In the genomic region with DNA sequence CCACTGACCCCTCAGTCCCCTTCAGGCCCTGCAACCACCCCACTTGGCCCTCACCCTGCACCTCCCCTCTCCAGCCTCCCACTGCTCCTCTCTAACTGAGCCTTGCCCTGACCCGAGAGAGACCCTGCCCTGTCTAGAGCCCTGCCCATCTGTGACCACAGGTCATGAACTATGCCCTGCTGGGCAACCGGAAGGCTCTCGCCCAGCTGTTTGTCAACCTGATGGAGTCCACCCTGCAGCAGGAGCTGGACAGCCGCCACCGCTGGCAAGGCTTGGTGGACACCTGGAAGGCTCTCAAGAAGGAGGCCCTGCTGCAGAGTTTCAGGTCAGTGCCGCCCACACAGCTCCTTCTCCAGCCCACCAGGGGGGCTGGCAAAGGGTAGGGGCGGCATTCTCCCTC, we compare ENCODE assay signal across 16 cellular contexts. TPM values are rescaled to one million over a fixed set of nuclear protein-coding genes. Genes with fewer than 3 reads are reported as not detected.
DNase-seq lines count a peak whose midpoint lies in the region; ATAC-seq and TF ChIP-seq lines count a peak whose summit lies in the region.
"Had no signal": no experiment of that assay in that cellular context is flagged by ENCODE, and none has a peak within 500 bp of the region (broad histone marks: within the 10 kb centered on the region; RNA-seq: fewer than 3 reads in every experiment).

No MANE protein-coding gene starts in this region.

- intact Hi-C loops in natural killer cell (cut with micrococcal nuclease), result no loop called here

- no peak overlapping the region for H3K4me3 ChIP-seq in liver (ENCODE audit: low read depth in 1 of 3, low read length in 3 of 3)
- H3K4me3 ChIP-seq: BLaER1, GM23248 had no signal

- H3K9me3 ChIP-seq in liver (ENCODE audit: control insufficient read depth in 4 of 4, low read length in 3 of 4), result no peaks in the 10 kb centered on the region
- H3K9me3 ChIP-seq: Caco-2 had no signal

- DNase-seq in natural killer cell treated with Interleukin-12 subunit alpha and Interleukin-12 subunit beta and Interleukin-15 and Interleukin-18, amount 100 ng/mL, for 72 hours (ENCODE audit: low spot score), result no peak
- DNase-seq in natural killer cell (no peak), osteocyte (ENCODE audit: extremely low spot score, unreplicated experiment) (peak; percentile 80), DMS 273 (lab: John Stamatoyannopoulos, UW; ENCODE audit: unreplicated experiment) (no peak), T-helper 1 cell (no peak)
- DNase-seq: 8988T; AML-193; Caco-2; CD8-positive, alpha-beta memory T cell; DMS53; GM23248; H9 had no signal

- H3K27me3 ChIP-seq in liver (ENCODE audit: control insufficient read depth in 4 of 4, insufficient read depth in 4 of 4, low read length in 3 of 4), result no peaks in the 10 kb centered on the region
- H3K27me3 ChIP-seq: BLaER1 had no signal

- no peaks in the 10 kb centered on the region for H3K9me3 Mint-ChIP-seq in natural killer cell treated with Interleukin-12 subunit alpha and Interleukin-12 subunit beta and Interleukin-15 and Interleukin-18, amount 100 ng/mL, for 72 hours
- H3K9me3 Mint-ChIP-seq in natural killer cell (no peaks in the 10 kb centered on the region), osteocyte (ENCODE audit: unreplicated experiment) (no peaks in the 10 kb centered on the region)
- H3K9me3 Mint-ChIP-seq: CD8-positive, alpha-beta memory T cell; H9; IgD-negative memory B cell had no signal

- peak; percentile 37 to 44 for ATAC-seq in natural killer cell treated with Interleukin-12 subunit alpha and Interleukin-12 subunit beta and Interleukin-15 and Interleukin-18, amount 100 ng/mL, for 72 hours
- ATAC-seq in natural killer cell, result no peak
- ATAC-seq in HG03045 (IDR thresholded peaks at IDR 0.05; ENCODE audit: unreplicated experiment), result no peak

- H3K27ac Mint-ChIP-seq in natural killer cell treated with Interleukin-12 subunit alpha and Interleukin-12 subunit beta and Interleukin-15 and Interleukin-18, amount 100 ng/mL, for 72 hours, result no peak overlapping the region
- H3K27ac Mint-ChIP-seq in natural killer cell (no peak overlapping the region), osteocyte (ENCODE audit: unreplicated experiment) (no peak overlapping the region)
- H3K27ac Mint-ChIP-seq: CD8-positive, alpha-beta memory T cell; IgD-negative memory B cell had no signal

- no peak for TF ChIP-seq RAD21 in liver (IDR thresholded peaks at IDR 0.05)

- 73% methylated on average over 7 of the region's 7 CpGs for WGBS in liver

- no peaks in the 10 kb centered on the region for H3K36me3 Mint-ChIP-seq in natural killer cell treated with Interleukin-12 subunit alpha and Interleukin-12 subunit beta and Interleukin-15 and Interleukin-18, amount 100 ng/mL, for 72 hours
- peaks cover 20% of the 10 kb centered on the region for H3K36me3 Mint-ChIP-seq in natural killer cell
- peaks cover 28% of the 10 kb centered on the region for H3K36me3 Mint-ChIP-seq in osteocyte (ENCODE audit: unreplicated experiment)

- peaks cover 7 to 9% of the 10 kb centered on the region in 2 donors for H3K4me1 Mint-ChIP-seq in natural killer cell treated with Interleukin-12 subunit alpha and Interleukin-12 subunit beta and Interleukin-15 and Interleukin-18, amount 100 ng/mL, for 72 hours (ENCODE audit: low read depth in 2 of 2)
- H3K4me1 Mint-ChIP-seq in natural killer cell (peaks cover 0 to 11% of the 10 kb centered on the region in 2 donors), osteocyte (ENCODE audit: unreplicated experiment) (no peaks in the 10 kb centered on the region)

- H3K27me3 Mint-ChIP-seq in natural killer cell treated with Interleukin-12 subunit alpha and Interleukin-12 subunit beta and Interleukin-15 and Interleukin-18, amount 100 ng/mL, for 72 hours, result no peaks in the 10 kb centered on the region
- no peaks in the 10 kb centered on the region for H3K27me3 Mint-ChIP-seq in natural killer cell (ENCODE audit: low read depth in 2 of 2)
- H3K27me3 Mint-ChIP-seq in osteocyte (ENCODE audit: unreplicated experiment), result no peaks in the 10 kb centered on the region
- H3K27me3 Mint-ChIP-seq: CD8-positive, alpha-beta memory T cell; IgD-negative memory B cell had no signal

- TF ChIP-seq CTCF in natural killer cell (IDR thresholded peaks at IDR 0.05) (no peak), liver (IDR thresholded peaks at IDR 0.05; ENCODE audit: low read depth, low read length, missing input control) (no peak), osteocyte (IDR thresholded peaks at IDR 0.05) (no peak)

- H3K27ac ChIP-seq in liver (ENCODE audit: low read depth in 1 of 2, low read length in 2 of 2), result no peak overlapping the region
- H3K27ac ChIP-seq: BLaER1, GM23248 had no signal

- no peak overlapping the region for H3K4me3 Mint-ChIP-seq in natural killer cell treated with Interleukin-12 subunit alpha and Interleukin-12 subunit beta and Interleukin-15 and Interleukin-18, amount 100 ng/mL, for 72 hours
- no peak overlapping the region for H3K4me3 Mint-ChIP-seq in natural killer cell
- no peak overlapping the region for H3K4me3 Mint-ChIP-seq in osteocyte (ENCODE audit: unreplicated experiment)
- H3K4me3 Mint-ChIP-seq: CD8-positive, alpha-beta memory T cell; H9; IgD-negative memory B cell had no signal

- H3K9ac ChIP-seq in liver (ENCODE audit: low read depth in 1 of 2, low read length in 2 of 2), result no peak overlapping the region
- H3K9ac ChIP-seq: BLaER1, GM23248 had no signal

- H3K36me3 ChIP-seq in liver (ENCODE audit: control insufficient read depth in 4 of 4, insufficient read depth in 3 of 4, low read depth in 1 of 4, low read length in 3 of 4), result peaks cover 0 to 31% (median 4%) of the 10 kb centered on the region in 4 donors
- H3K36me3 ChIP-seq: BLaER1 had no signal

- H3K4me1 ChIP-seq in liver (ENCODE audit: control insufficient read depth in 4 of 4, insufficient read depth in 4 of 4, low read length in 3 of 4), result no peaks in the 10 kb centered on the region
- H3K4me1 ChIP-seq: Caco-2 had no signal

TF ChIP-seq in liver, 16 proteins besides CTCF, POLR2A, EP300 and RAD21:
- TF ChIP-seq HNF4G (IDR thresholded peaks at IDR 0.05) (no peak), NR2F2 (IDR thresholded peaks at IDR 0.05) (no peak), FOXA2 (IDR thresholded peaks at IDR 0.05) (no peak), HNF4A (conservative IDR thresholded peaks at IDR 0.05) (peak; percentile 40 to 77), GABPA (IDR thresholded peaks at IDR 0.05 in 1 of 2, conservative IDR thresholded peaks at IDR 0.05 in 1 of 2) (no peak)
TF ChIP-seq in liver: peak in this region for 1.

RNA-seq across cellular contexts. Expression of gene CCDC180, which starts 9.4 kb away (rescaled TPM):
- 1 to 10 TPM; 2.3 to 4.9 TPM for total RNA-seq in natural killer cell treated with Interleukin-12 subunit alpha and Interleukin-12 subunit beta and Interleukin-15 and Interleukin-18, amount 100 ng/mL, for 72 hours
- total RNA-seq in natural killer cell (10 to 100 TPM; 11.9 to 17.8 (median 15.1) TPM), liver (1 to 10 TPM; 1.3 to 3.1 TPM), osteocyte (10.7 and 14.5 TPM in 2 replicates)
- polyA plus RNA-seq in liver, result under 1 TPM; 0.09 to 0.35 TPM
- polyA plus RNA-seq: IgD-negative memory B cell had no signal

Comparison
In these comparisons a context has a peak if more than half of its experiments do, and no peak if none do; other contexts are left out.
1. ATAC-seq: peak in natural killer cell treated with Interleukin-12 subunit alpha and Interleukin-12 subunit beta and Interleukin-15 and Interleukin-18, amount 100 ng/mL, for 72 hours (2 of 2); none in natural killer cell (0 of 3) and HG03045 (single experiment).